In genomic region chr20:34544109-34544793, GRCh38 we compare ENCODE assay signal across 2 cellular contexts.
TF ChIP-seq lines count a peak whose summit lies in the region.

No MANE protein-coding gene starts in this region.

TF ChIP-seq in K562, 482 proteins besides CTCF, POLR2A, EP300 and RAD21 (continued from another document):
- TF ChIP-seq PRDM10 (IDR thresholded peaks at IDR 0.05; ENCODE audit: partially characterized antibody): peak; percentile 94
- TF ChIP-seq RBM39 (optimal IDR thresholded peaks at IDR 0.05; ENCODE audit: low read depth, low read length): no peak

TF ChIP-seq in HepG2, 621 proteins besides CTCF, POLR2A, EP300 and RAD21 (continued from another document):
- TF ChIP-seq ZNF598 (CRISPR knock-in tag; IDR thresholded peaks at IDR 0.05; ENCODE audit: borderline replicate concordance) (0 out of 2 replicates have a peak, but pooled peaks have one; percentile 29), ZNF687 (CRISPR knock-in tag; IDR thresholded peaks at IDR 0.05) (peak; percentile 15; the same call in 1 of the 2 replicates), ZBTB33 (CRISPR knock-in tag; IDR thresholded peaks at IDR 0.05) (0 out of 2 replicates have a peak, but pooled peaks have one; percentile 49), MIXL1 (CRISPR knock-in tag; IDR thresholded peaks at IDR 0.05) (no peak), SMAD3 (CRISPR knock-in tag; IDR thresholded peaks at IDR 0.05) (no peak)
